In the genomic region with DNA sequence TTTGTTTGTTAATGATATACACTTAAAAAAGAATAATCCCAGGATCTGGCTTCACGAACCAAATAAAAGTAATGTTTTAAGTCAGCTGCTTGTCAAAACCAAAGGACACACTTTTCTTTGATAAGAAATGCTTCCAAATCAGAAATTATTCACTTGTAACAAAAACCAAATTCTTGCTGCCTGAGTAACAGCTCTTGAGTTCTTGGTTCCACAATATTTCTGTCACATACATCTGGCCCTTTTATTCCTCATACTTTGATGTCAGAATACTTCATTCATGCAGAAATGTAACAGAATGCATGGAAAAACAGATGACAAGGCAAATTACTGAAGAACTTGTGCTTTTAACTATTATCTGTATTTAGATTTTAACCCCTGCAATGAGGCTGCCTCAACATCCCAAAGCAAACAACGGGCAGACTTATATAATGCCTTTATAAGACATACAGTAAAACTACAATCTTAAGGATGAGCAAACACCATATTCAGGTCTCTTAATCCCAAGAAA, we compare ENCODE assay signal across 7 cellular contexts. TPM values are rescaled to one million over a fixed set of nuclear protein-coding genes. Genes with fewer than 3 reads are reported as not detected.
A peak's percentile ranks its signal among the peaks of the same experiment; 100 is the strongest.
DNase-seq lines count a peak whose midpoint lies in the region; ATAC-seq and TF ChIP-seq lines count a peak whose summit lies in the region.

No MANE protein-coding gene starts in this region.

- H3K4me1 ChIP-seq in GM23338 (ENCODE audit: insufficient read depth) = peaks cover 43% of the 10 kb centered on the region
- H3K4me1 ChIP-seq in fibroblast of lung (ENCODE audit: control insufficient read depth, extremely low read depth, insufficient read depth, low read length) = peaks cover 16% of the 10 kb centered on the region
- H3K4me1 ChIP-seq in skeletal muscle satellite cell (ENCODE audit: control insufficient read depth, insufficient read depth, low read length) = peaks cover 33% of the 10 kb centered on the region

- H3K4me3 ChIP-seq in GM23338 = peak overlapping the region; percentile 97
- H3K4me3 ChIP-seq in SU-DHL-6 (ENCODE audit: insufficient read depth, low read length, poor library complexity, severe bottlenecking) = peak overlapping the region; percentile 87
- H3K4me3 ChIP-seq in fibroblast of lung (replicated peaks in 1 of 4; ENCODE audit: control extremely low read depth in 1 of 4, insufficient read depth in 1 of 4, low read depth in 3 of 4, low read length in 4 of 4) = peak overlapping the region; percentile 74 to 95 (median 85)
- peak overlapping the region; percentile 98 for H3K4me3 ChIP-seq in skeletal muscle satellite cell (ENCODE audit: low read length)

- no peaks in the 10 kb centered on the region for H3K9me2 ChIP-seq in GM23338 (ENCODE audit: insufficient read depth)
- no peaks in the 10 kb centered on the region for H3K9me2 ChIP-seq in SU-DHL-6 (replicated peaks; ENCODE audit: insufficient read depth, low read length)

- H3K27ac Mint-ChIP-seq in GM23338 = no peak overlapping the region

- H3K9ac ChIP-seq in SU-DHL-6 (ENCODE audit: low read length) = peak overlapping the region; percentile 72; the same call in 1 of the 2 replicates
- no peak overlapping the region for H3K9ac ChIP-seq in fibroblast of lung (ENCODE audit: insufficient read depth, low read length)
- peak overlapping the region; percentile 97 for H3K9ac ChIP-seq in skeletal muscle satellite cell (ENCODE audit: low read depth, low read length)

- H3K36me3 Mint-ChIP-seq in GM23338 (ENCODE audit: low read depth) = peaks cover 5% of the 10 kb centered on the region; the same call in 2 of the 3 replicates

- peaks cover 6% of the 10 kb centered on the region for H3K27me3 Mint-ChIP-seq in GM23338 (ENCODE audit: insufficient read depth, low read depth, poor library complexity)

- no peaks in the 10 kb centered on the region for H3K9me3 ChIP-seq in SU-DHL-6 (ENCODE audit: insufficient read depth, low read length)
- no peaks in the 10 kb centered on the region for H3K9me3 ChIP-seq in fibroblast of lung (ENCODE audit: control insufficient read depth, insufficient read depth, low read depth, low read length)
- H3K9me3 ChIP-seq in skeletal muscle satellite cell (replicated peaks; ENCODE audit: low read length) = no peaks in the 10 kb centered on the region

- H3K4me1 Mint-ChIP-seq in GM23338 = peaks cover 34% of the 10 kb centered on the region

- TF ChIP-seq CTCF in GM23338 (conservative IDR thresholded peaks at IDR 0.05; ENCODE audit: low read depth in 2 of 2) (no peak), SU-DHL-6 (IDR thresholded peaks at IDR 0.05; ENCODE audit: insufficient read depth, low read length, poor library complexity, severe bottlenecking) (no peak), fibroblast of lung (conservative IDR thresholded peaks at IDR 0.05 in 1 of 2, IDR thresholded peaks at IDR 0.05 in 1 of 2; ENCODE audit: low read depth in 1 of 2, low read length in 2 of 2) (no peak)

- peak overlapping the region; percentile 93 for H3K4me3 Mint-ChIP-seq in GM23338

- H3K27me3 ChIP-seq in GM23338 (ENCODE audit: insufficient read depth) (no peaks in the 10 kb centered on the region), SU-DHL-6 (ENCODE audit: low read length) (no peaks in the 10 kb centered on the region), fibroblast of lung (ENCODE audit: control insufficient read depth, insufficient read depth, low read length) (no peaks in the 10 kb centered on the region), skeletal muscle satellite cell (ENCODE audit: control insufficient read depth, insufficient read depth, low read length) (no peaks in the 10 kb centered on the region)

- H2AFZ ChIP-seq in GM23338 (no peak overlapping the region), SU-DHL-6 (ENCODE audit: low read depth, low read length, severe bottlenecking) (no peak overlapping the region), fibroblast of lung (ENCODE audit: low read length) (no peak overlapping the region)

- ATAC-seq in GM23338 (no peak), HG03095 (IDR thresholded peaks at IDR 0.05; ENCODE audit: unreplicated experiment) (no peak), GM21390 (IDR thresholded peaks at IDR 0.05; ENCODE audit: unreplicated experiment) (no peak)

- H3K4me2 ChIP-seq in GM23338 (peak overlapping the region; percentile 86), SU-DHL-6 (ENCODE audit: low read depth, low read length, poor library complexity, severe bottlenecking) (peak overlapping the region; percentile 72), fibroblast of lung (ENCODE audit: extremely low read depth, insufficient read depth, low read length) (peak overlapping the region; percentile 93), skeletal muscle satellite cell (ENCODE audit: low read length) (peak overlapping the region; percentile 93)

- no peaks in the 10 kb centered on the region for H4K20me1 ChIP-seq in GM23338 (replicated peaks; ENCODE audit: insufficient read depth)
- no peaks in the 10 kb centered on the region for H4K20me1 ChIP-seq in SU-DHL-6 (ENCODE audit: low read depth, low read length)
- H4K20me1 ChIP-seq in fibroblast of lung (ENCODE audit: control insufficient read depth, extremely low read depth, insufficient read depth, low read length) = no peaks in the 10 kb centered on the region

- H3K27ac ChIP-seq in GM23338 (ENCODE audit: low read depth) = no peak overlapping the region
- H3K27ac ChIP-seq in SU-DHL-6 (ENCODE audit: low read depth, low read length) = 0 out of 2 replicates have a peak overlapping the region, but pooled peaks have one; percentile 3
- peak overlapping the region; percentile 93 for H3K27ac ChIP-seq in fibroblast of lung (ENCODE audit: insufficient read depth, low read length)

- DNase-seq in GM23338 (ENCODE audit: low spot score) (no peak), fibroblast of lung (ENCODE audit: low read depth in 2 of 2) (peak in 1 of 2 donors; percentile 67), NCI-H2107 (lab: John Stamatoyannopoulos, UW) (no peak)

- H3F3A ChIP-seq in GM23338 (replicated peaks; ENCODE audit: low read depth) = 0 out of 2 replicates have a peak, but pooled peaks cover 6% of the 10 kb centered on the region
- H3F3A ChIP-seq in SU-DHL-6 (ENCODE audit: insufficient read depth) = peaks cover 7% of the 10 kb centered on the region; the same call in 1 of the 2 replicates

- no peaks in the 10 kb centered on the region; the same call in 1 of the 2 replicates for H3K36me3 ChIP-seq in GM23338 (ENCODE audit: insufficient read depth)
- H3K36me3 ChIP-seq in SU-DHL-6 (ENCODE audit: low read length) = peaks cover 5% of the 10 kb centered on the region
- H3K36me3 ChIP-seq in fibroblast of lung (ENCODE audit: control insufficient read depth, insufficient read depth, low read length) = no peaks in the 10 kb centered on the region
- peaks cover 16% of the 10 kb centered on the region for H3K36me3 ChIP-seq in skeletal muscle satellite cell (ENCODE audit: insufficient read depth, low read length)

- peaks cover 21% of the 10 kb centered on the region; the same call in 1 of the 2 replicates for H3K79me2 ChIP-seq in GM23338 (replicated peaks; ENCODE audit: insufficient read depth)
- H3K79me2 ChIP-seq in SU-DHL-6 (ENCODE audit: insufficient read depth, low read length) = no peaks in the 10 kb centered on the region
- H3K79me2 ChIP-seq in fibroblast of lung (ENCODE audit: control insufficient read depth, insufficient read depth, low read length) = peaks cover 37% of the 10 kb centered on the region

- no peaks in the 10 kb centered on the region for H3K9me3 Mint-ChIP-seq in GM23338

TF ChIP-seq in GM23338, 12 proteins besides CTCF, POLR2A, EP300 and RAD21 (continues in another document):
- TF ChIP-seq EZH2 (IDR thresholded peaks at IDR 0.05; ENCODE audit: low read depth, unreplicated experiment) = no peak
- TF ChIP-seq ETS1 (IDR thresholded peaks at IDR 0.05) = no peak
- no peak for TF ChIP-seq STAT1 (IDR thresholded peaks at IDR 0.05; ENCODE audit: unreplicated experiment)
- TF ChIP-seq NANOG (IDR thresholded peaks at IDR 0.05; ENCODE audit: borderline replicate concordance) = no peak

RNA-seq across cellular contexts. Expression of gene VAMP4, which starts 1.5 kb away (rescaled TPM):
- 7.3 and 9.0 TPM in 2 replicates for total RNA-seq in GM23338 (2014; rRNA removed; shearing (Covaris generic))
- polyA plus RNA-seq in GM23338 (2016; fragmentation: Nextera tagmentation; extraction: Ambion mirVana) = 7.4 and 7.7 TPM in 2 replicates
- 14.1 and 32.9 TPM in 2 replicates for total RNA-seq in fibroblast of lung
- 21.8 and 29.0 TPM in 2 replicates for polyA plus RNA-seq in fibroblast of lung
- polyA plus RNA-seq in fibroblast of lung (2012) = 21.1 and 25.0 TPM in 2 replicates
- 0.19 and 0.20 TPM in 2 replicates for polyA minus RNA-seq in fibroblast of lung (ENCODE audit: low replicate concordance)
- total RNA-seq in skeletal muscle satellite cell (2012; rRNA removed) = 5.1 and 5.9 TPM in 2 replicates

RNA-seq across cellular contexts. Expression of gene METTL13, which starts 41.0 kb away (rescaled TPM):
- 43.8 and 45.4 TPM in 2 replicates for total RNA-seq in GM23338 (2014; rRNA removed; shearing (Covaris generic))
- polyA plus RNA-seq in GM23338 (2016; fragmentation: Nextera tagmentation; extraction: Ambion mirVana) (19.2 and 21.0 TPM in 2 replicates), fibroblast of lung (27.3 and 42.4 TPM in 2 replicates)
- 38.0 and 38.5 TPM in 2 replicates for total RNA-seq in fibroblast of lung
- polyA plus RNA-seq in fibroblast of lung (2012) = 28.0 and 41.2 TPM in 2 replicates
- polyA minus RNA-seq in fibroblast of lung (ENCODE audit: low replicate concordance) = 34.0 and 34.4 TPM in 2 replicates
- 16.5 and 21.0 TPM in 2 replicates for total RNA-seq in skeletal muscle satellite cell (2012; rRNA removed)
